1 cellular context compared by ENCODE assay signal in the genomic region with DNA sequence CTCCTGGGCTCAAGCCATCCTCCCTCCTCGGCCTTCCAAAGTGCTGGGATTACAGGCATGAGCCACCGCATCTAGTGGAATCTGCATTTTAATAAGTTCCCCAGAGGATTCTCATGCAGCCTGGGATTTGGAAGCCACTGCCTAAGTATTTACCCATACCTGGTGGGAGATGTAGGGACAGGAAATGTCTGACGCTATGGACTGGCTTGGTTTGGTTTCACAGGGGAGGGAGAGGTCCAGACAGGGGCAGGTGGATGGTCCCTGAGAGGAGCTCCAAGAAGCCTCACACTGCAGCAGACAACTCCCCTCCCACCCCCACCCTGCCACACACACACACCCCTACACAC.
TF ChIP-seq lines count a peak whose summit lies in the region.

No MANE protein-coding gene starts in this region.

TF ChIP-seq in SK-N-SH treated with all-trans-retinoic acid at 6 μM for 48 hours, 23 proteins besides CTCF, POLR2A, EP300 and RAD21 (continued from another document):
- TF ChIP-seq, protein P1, sequence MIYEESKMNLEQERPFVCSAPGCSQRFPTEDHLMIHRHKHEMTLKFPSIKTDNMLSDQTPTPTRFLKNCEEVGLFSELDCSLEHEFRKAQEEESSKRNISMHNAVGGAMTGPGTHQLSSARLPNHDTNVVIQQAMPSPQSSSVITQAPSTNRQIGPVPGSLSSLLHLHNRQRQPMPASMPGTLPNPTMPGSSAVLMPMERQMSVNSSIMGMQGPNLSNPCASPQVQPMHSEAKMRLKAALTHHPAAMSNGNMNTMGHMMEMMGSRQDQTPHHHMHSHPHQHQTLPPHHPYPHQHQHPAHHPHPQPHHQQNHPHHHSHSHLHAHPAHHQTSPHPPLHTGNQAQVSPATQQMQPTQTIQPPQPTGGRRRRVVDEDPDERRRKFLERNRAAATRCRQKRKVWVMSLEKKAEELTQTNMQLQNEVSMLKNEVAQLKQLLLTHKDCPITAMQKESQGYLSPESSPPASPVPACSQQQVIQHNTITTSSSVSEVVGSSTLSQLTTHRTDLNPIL (CRISPR knock-in tag; IDR thresholded peaks at IDR 0.05; ENCODE audit: low read depth) = no peak
- TF ChIP-seq ISL1 (CRISPR knock-in tag; IDR thresholded peaks at IDR 0.05) (no peak), CSDC2 (CRISPR knock-in tag; IDR thresholded peaks at IDR 0.05) (no peak), SNAI2 (CRISPR knock-in tag; IDR thresholded peaks at IDR 0.05) (no peak), BACH2 (CRISPR knock-in tag; IDR thresholded peaks at IDR 0.05; ENCODE audit: borderline replicate concordance) (no peak)
- TF ChIP-seq, protein P2, sequence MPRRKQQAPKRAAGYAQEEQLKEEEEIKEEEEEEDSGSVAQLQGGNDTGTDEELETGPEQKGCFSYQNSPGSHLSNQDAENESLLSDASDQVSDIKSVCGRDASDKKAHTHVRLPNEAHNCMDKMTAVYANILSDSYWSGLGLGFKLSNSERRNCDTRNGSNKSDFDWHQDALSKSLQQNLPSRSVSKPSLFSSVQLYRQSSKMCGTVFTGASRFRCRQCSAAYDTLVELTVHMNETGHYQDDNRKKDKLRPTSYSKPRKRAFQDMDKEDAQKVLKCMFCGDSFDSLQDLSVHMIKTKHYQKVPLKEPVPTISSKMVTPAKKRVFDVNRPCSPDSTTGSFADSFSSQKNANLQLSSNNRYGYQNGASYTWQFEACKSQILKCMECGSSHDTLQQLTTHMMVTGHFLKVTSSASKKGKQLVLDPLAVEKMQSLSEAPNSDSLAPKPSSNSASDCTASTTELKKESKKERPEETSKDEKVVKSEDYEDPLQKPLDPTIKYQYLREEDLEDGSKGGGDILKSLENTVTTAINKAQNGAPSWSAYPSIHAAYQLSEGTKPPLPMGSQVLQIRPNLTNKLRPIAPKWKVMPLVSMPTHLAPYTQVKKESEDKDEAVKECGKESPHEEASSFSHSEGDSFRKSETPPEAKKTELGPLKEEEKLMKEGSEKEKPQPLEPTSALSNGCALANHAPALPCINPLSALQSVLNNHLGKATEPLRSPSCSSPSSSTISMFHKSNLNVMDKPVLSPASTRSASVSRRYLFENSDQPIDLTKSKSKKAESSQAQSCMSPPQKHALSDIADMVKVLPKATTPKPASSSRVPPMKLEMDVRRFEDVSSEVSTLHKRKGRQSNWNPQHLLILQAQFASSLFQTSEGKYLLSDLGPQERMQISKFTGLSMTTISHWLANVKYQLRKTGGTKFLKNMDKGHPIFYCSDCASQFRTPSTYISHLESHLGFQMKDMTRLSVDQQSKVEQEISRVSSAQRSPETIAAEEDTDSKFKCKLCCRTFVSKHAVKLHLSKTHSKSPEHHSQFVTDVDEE (CRISPR knock-in tag; IDR thresholded peaks at IDR 0.05) = no peak
